Comparison of ENCODE assay signal across 8 cellular contexts in genomic region chr12:389138-390096, GRCh38. TPM values are rescaled to one million over a fixed set of nuclear protein-coding genes. Genes with fewer than 3 reads are reported as not detected.
DNase-seq lines count a peak whose midpoint lies in the region; ATAC-seq and TF ChIP-seq lines count a peak whose summit lies in the region.

KDM5A (minus strand) TSS chr12:389320; CDS start chr12:389091, 229 bp downstream.

- H3K9me3 Mint-ChIP-seq in CD4-positive, alpha-beta T cell, result no peaks in the 10 kb centered on the region
- peaks cover 0 to 4% (median 0%) of the 10 kb centered on the region in 7 donors for H3K9me3 Mint-ChIP-seq in naive B cell
- H3K9me3 Mint-ChIP-seq in stimulated activated memory B cell treated with anti-CD40 and anti-IgM and Interleukin-4, amounts not matched to agents 10 μg/mL and 1 μg/mL and 100 μg/mL, for 72 hours, result no peaks in the 10 kb centered on the region

- H3K27me3 Mint-ChIP-seq in CD4-positive, alpha-beta T cell, result no peaks in the 10 kb centered on the region
- H3K27me3 Mint-ChIP-seq in naive B cell, result no peaks in the 10 kb centered on the region
- H3K27me3 Mint-ChIP-seq in stimulated activated memory B cell treated with anti-CD40 and anti-IgM and Interleukin-4, amounts not matched to agents 10 μg/mL and 1 μg/mL and 100 μg/mL, for 72 hours, result no peaks in the 10 kb centered on the region

- TF ChIP-seq CTCF in CD4-positive, alpha-beta T cell (IDR thresholded peaks at IDR 0.05), result no peak

- peak within 1 kb of the TSS; percentile 99 for H3K4me3 Mint-ChIP-seq in CD4-positive, alpha-beta T cell
- peak within 1 kb of the TSS; percentile 93 to 99 (median 98) for H3K4me3 Mint-ChIP-seq in naive B cell
- H3K4me3 Mint-ChIP-seq in stimulated activated memory B cell treated with anti-CD40 and anti-IgM and Interleukin-4, amounts not matched to agents 10 μg/mL and 1 μg/mL and 100 μg/mL, for 72 hours, result peak within 1 kb of the TSS; percentile 97

- H3K27me3 ChIP-seq in CD4-positive, alpha-beta T cell (ENCODE audit: control insufficient read depth, insufficient read depth, low read length), result no peaks in the 10 kb centered on the region

- H3K27ac ChIP-seq in CD4-positive, alpha-beta T cell (ENCODE audit: low read depth, low read length), result peak within 1 kb of the TSS; percentile 93

- POLR2A ChIA-PET in CD4-positive, alpha-beta T cell (lab: Charles Lee), result interaction anchor here (0.6 to 3.4 kb wide), 12 partner anchors 12 to 1099 kb away, joined by 3 to 90 read pairs (median 3); partner anchors contain the start of gene CCDC77

- intact Hi-C loops in CD4-positive, alpha-beta T cell (cut with DNase I, micrococcal nuclease), result loop anchor here (1.0 to 10.0 kb wide), 3 partner anchors 12 to 1203 kb away; partner anchors contain the start of genes CCDC77 (in 2 of the 2), FBXL14 (in 1 of the 2) and RAD52 (in 1 of the 2)

- H3K9me3 ChIP-seq in CD4-positive, alpha-beta T cell (ENCODE audit: control insufficient read depth, low read length), result no peaks in the 10 kb centered on the region

- H3K4me1 Mint-ChIP-seq in CD4-positive, alpha-beta T cell (ENCODE audit: low read depth), result peaks cover 48% of the 10 kb centered on the region
- H3K4me1 Mint-ChIP-seq in naive B cell, result peaks cover 30 to 34% (median 34%) of the 10 kb centered on the region in 3 donors
- H3K4me1 Mint-ChIP-seq in stimulated activated memory B cell treated with anti-CD40 and anti-IgM and Interleukin-4, amounts not matched to agents 10 μg/mL and 1 μg/mL and 100 μg/mL, for 72 hours, result peaks cover 26% of the 10 kb centered on the region

- peak; percentile 81 to 90 (median 88) for DNase-seq in CD4-positive, alpha-beta T cell
- DNase-seq in HuH-7.5 (ENCODE audit: low spot score), result peak; percentile 71
- peak; percentile 75 for DNase-seq in activated CD8-positive, alpha-beta memory T cell treated with anti-CD3 and anti-CD28 coated beads, Interleukin-2, amount 50 U/mL, for 24 hours (ENCODE audit: extremely low read depth)
- DNase-seq in naive B cell, result peak; percentile 90
- no peak for DNase-seq in DMS53 treated with DMSO at 0.1 percent for 48 hours (lab: John Stamatoyannopoulos, UW; ENCODE audit: unreplicated experiment)

- peak; percentile 90 for ATAC-seq in CD4-positive, alpha-beta T cell (ENCODE audit: poor library complexity)
- ATAC-seq in GM21447 (IDR thresholded peaks at IDR 0.05; ENCODE audit: unreplicated experiment) (peak; percentile 86), esophagus mucosa (peak; percentile 98), naive B cell (ENCODE audit: low read depth in 2 of 2) (peak; percentile 88 to 91)
- peak; percentile 98 for ATAC-seq in stimulated activated memory B cell treated with anti-CD40 and anti-IgM and Interleukin-4, amounts not matched to agents 10 μg/mL and 1 μg/mL and 100 μg/mL, for 72 hours

- CTCF ChIA-PET in CD4-positive, alpha-beta T cell (lab: Charles Lee), result interaction anchor here (0.7 to 2.5 kb wide), 4 partner anchors 8 to 995 kb away, joined by 3 to 25 read pairs (median 4); partner anchors contain the start of gene CCDC77

- H3K27ac Mint-ChIP-seq in CD4-positive, alpha-beta T cell, result peak within 1 kb of the TSS; percentile 93
- H3K27ac Mint-ChIP-seq in naive B cell, result peak within 1 kb of the TSS; percentile 98 to 100 (median 99)
- H3K27ac Mint-ChIP-seq in stimulated activated memory B cell treated with anti-CD40 and anti-IgM and Interleukin-4, amounts not matched to agents 10 μg/mL and 1 μg/mL and 100 μg/mL, for 72 hours, result peak within 1 kb of the TSS; percentile 95

- peaks cover 47% of the 10 kb centered on the region for H3K36me3 Mint-ChIP-seq in CD4-positive, alpha-beta T cell (ENCODE audit: low read depth)
- H3K36me3 Mint-ChIP-seq in naive B cell, result peaks cover 7 to 21% of the 10 kb centered on the region in 2 donors
- H3K36me3 Mint-ChIP-seq in stimulated activated memory B cell treated with anti-CD40 and anti-IgM and Interleukin-4, amounts not matched to agents 10 μg/mL and 1 μg/mL and 100 μg/mL, for 72 hours, result peaks cover 18% of the 10 kb centered on the region

RNA-seq across cellular contexts. Expression of gene KDM5A, which starts in this region (rescaled TPM):
- 100 to 1,000 TPM; 149 to 151 TPM for total RNA-seq in CD4-positive, alpha-beta T cell
- total RNA-seq in esophagus mucosa, result 42.6 TPM
- polyA plus RNA-seq in naive B cell (ENCODE audit: low read depth in 6 of 6), result 10 to 100 TPM; 39.4 to 95.8 (median 52.5) TPM
